8 cellular contexts compared by ENCODE assay signal in the genomic region with DNA sequence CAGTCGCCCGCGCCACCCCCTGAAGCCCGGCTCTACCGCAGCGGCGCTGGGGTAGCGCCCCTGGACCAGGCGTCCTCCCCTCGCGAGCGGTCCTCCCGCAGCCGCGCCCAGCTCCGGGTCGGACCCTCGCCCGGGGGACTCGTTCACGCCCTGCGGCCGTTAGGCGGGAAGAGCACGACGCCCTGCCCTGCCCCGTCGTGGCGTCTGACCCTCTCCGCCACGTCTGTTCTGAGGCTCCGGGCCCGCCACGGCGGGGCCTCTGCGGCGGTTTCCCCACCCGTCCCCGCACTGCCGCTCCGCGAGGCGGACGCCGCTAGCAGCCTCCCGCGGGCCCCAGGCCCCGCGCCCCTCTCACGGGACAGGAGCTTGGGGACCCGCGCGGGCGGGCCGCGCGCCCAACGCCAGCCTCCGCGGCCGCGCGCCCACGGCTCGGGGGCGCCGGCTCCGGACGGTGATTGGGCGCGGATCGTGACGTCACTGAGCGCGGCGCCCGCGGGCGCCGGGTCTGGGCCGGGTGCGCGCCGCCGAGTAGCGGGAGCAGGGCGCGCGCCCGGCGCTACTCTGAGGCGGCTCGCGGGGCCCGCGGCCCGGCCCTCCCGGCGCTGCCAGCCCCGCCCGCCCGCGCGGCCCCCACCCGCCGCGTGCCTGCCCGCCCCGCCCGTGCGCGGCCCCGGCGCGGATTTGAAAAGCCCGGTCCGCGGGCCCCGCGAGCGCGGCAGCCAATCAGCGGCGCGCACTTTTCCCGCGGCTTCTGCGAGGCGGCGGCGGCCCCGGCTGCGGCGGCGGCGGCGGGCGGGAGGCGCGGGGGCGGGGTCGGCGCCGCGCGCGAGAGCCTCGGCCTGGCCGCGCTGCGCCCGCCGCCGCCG. TPM values are rescaled to one million over a fixed set of nuclear protein-coding genes. Genes with fewer than 3 reads are reported as not detected.
DNase-seq lines count a peak whose midpoint lies in the region; ATAC-seq and TF ChIP-seq lines count a peak whose summit lies in the region.

Gene NSD2, plus strand, starts transcription at position 816 of the 866 bp plus-strand sequence. CDS start 29,262 bp downstream, outside the sequence.

- no peaks in the 10 kb centered on the region for H3K36me3 ChIP-seq in SU-DHL-6 (ENCODE audit: low read length)
- no peaks in the 10 kb centered on the region for H3K36me3 ChIP-seq in parathyroid adenoma (ENCODE audit: control insufficient read depth, insufficient read depth, low read length)
- H3K36me3 ChIP-seq in thyroid gland = no peaks in the 10 kb centered on the region

- peak within 1 kb of the TSS; percentile 92 for H3K4me2 ChIP-seq in SU-DHL-6 (ENCODE audit: low read depth, low read length, poor library complexity, severe bottlenecking)
- H3K4me2 ChIP-seq in parathyroid adenoma (ENCODE audit: low read length) = peak within 1 kb of the TSS; percentile 91

- H3K4me3 ChIP-seq in GM12864 (ENCODE audit: low read depth, low read length) = peak within 1 kb of the TSS; percentile 90
- peak within 1 kb of the TSS; percentile 99 for H3K4me3 ChIP-seq in SU-DHL-6 (ENCODE audit: insufficient read depth, low read length, poor library complexity, severe bottlenecking)
- H3K4me3 ChIP-seq in parathyroid adenoma (ENCODE audit: low read depth, low read length) = peak within 1 kb of the TSS; percentile 71
- peak within 1 kb of the TSS; percentile 65 to 89 (median 76) for H3K4me3 ChIP-seq in thyroid gland (replicated peaks in 1 of 3)

- intact Hi-C loops in Right ventricle myocardium inferior (cut with DNase I) (loop anchor here (1.0 kb wide), 1 partner anchor 14 kb away; no protein-coding TSS in a partner anchor), thyroid gland (cut with DNase I) (no loop called here)

- H3K9me3 ChIP-seq in SU-DHL-6 (ENCODE audit: insufficient read depth, low read length) = no peaks in the 10 kb centered on the region
- H3K9me3 ChIP-seq in parathyroid adenoma (ENCODE audit: control insufficient read depth, low read length) = no peaks in the 10 kb centered on the region
- no peaks in the 10 kb centered on the region for H3K9me3 ChIP-seq in thyroid gland

- H3K9ac ChIP-seq in SU-DHL-6 (ENCODE audit: low read length) (peak within 1 kb of the TSS; percentile 100), parathyroid adenoma (no peak within 1 kb of the TSS)

- DNase-seq in GM12864 (ENCODE audit: low read depth) = peak; percentile 44
- peak; percentile 94 for DNase-seq in NCI-H1092 (lab: John Stamatoyannopoulos, UW)
- peak; percentile 95 for DNase-seq in activated naive CD8-positive, alpha-beta T cell treated with anti-CD3 and anti-CD28 coated beads for 36 hours
- peak; percentile 94 for DNase-seq in Right ventricle myocardium inferior (ENCODE audit: missing footprints)
- DNase-seq in thyroid gland = peak; percentile 86 to 89

- H4K20me1 ChIP-seq in SU-DHL-6 (ENCODE audit: low read depth, low read length) = 0 out of 2 replicates have a peak, but pooled peaks cover 3% of the 10 kb centered on the region

- peak within 1 kb of the TSS; percentile 94 for H3K27ac Mint-ChIP-seq in activated naive CD8-positive, alpha-beta T cell treated with anti-CD3 and anti-CD28 coated beads for 36 hours

- no peaks in the 10 kb centered on the region for H3K9me2 ChIP-seq in SU-DHL-6 (replicated peaks; ENCODE audit: insufficient read depth, low read length)

- peaks cover 37% of the 10 kb centered on the region for H3K4me1 Mint-ChIP-seq in activated naive CD8-positive, alpha-beta T cell treated with anti-CD3 and anti-CD28 coated beads for 36 hours

- H3K79me2 ChIP-seq in SU-DHL-6 (ENCODE audit: insufficient read depth, low read length) (peaks cover 43% of the 10 kb centered on the region), parathyroid adenoma (peaks cover 25% of the 10 kb centered on the region)

- H3K27me3 ChIP-seq in SU-DHL-6 (ENCODE audit: low read length) = no peaks in the 10 kb centered on the region
- no peaks in the 10 kb centered on the region for H3K27me3 ChIP-seq in parathyroid adenoma (ENCODE audit: control insufficient read depth, insufficient read depth, low read length)
- H3K27me3 ChIP-seq in thyroid gland = no peaks in the 10 kb centered on the region

- H3K9me3 Mint-ChIP-seq in activated naive CD8-positive, alpha-beta T cell treated with anti-CD3 and anti-CD28 coated beads for 36 hours = no peaks in the 10 kb centered on the region

- H3K27ac ChIP-seq in SU-DHL-6 (ENCODE audit: low read depth, low read length) (peak within 1 kb of the TSS; percentile 96), parathyroid adenoma (peak within 1 kb of the TSS; percentile 88), thyroid gland (peak within 1 kb of the TSS; percentile 89 to 99 (median 94))

- H2AFZ ChIP-seq in SU-DHL-6 (ENCODE audit: low read depth, low read length, severe bottlenecking) (peak within 1 kb of the TSS; percentile 52), parathyroid adenoma (peak within 1 kb of the TSS; percentile 94)

- H3K36me3 Mint-ChIP-seq in activated naive CD8-positive, alpha-beta T cell treated with anti-CD3 and anti-CD28 coated beads for 36 hours = peaks cover 20% of the 10 kb centered on the region

- no peak for TF ChIP-seq CTCF in GM12864 (IDR thresholded peaks at IDR 0.05; ENCODE audit: low read depth, low read length, missing control alignments)
- no peak for TF ChIP-seq CTCF in SU-DHL-6 (IDR thresholded peaks at IDR 0.05; ENCODE audit: insufficient read depth, low read length, poor library complexity, severe bottlenecking)
- TF ChIP-seq CTCF in parathyroid adenoma (IDR thresholded peaks at IDR 0.05) = no peak
- no peak for TF ChIP-seq CTCF in thyroid gland (IDR thresholded peaks at IDR 0.05)

- peak; percentile 63 for ATAC-seq in HG02610 (IDR thresholded peaks at IDR 0.05; ENCODE audit: unreplicated experiment)
- peak; percentile 86 for ATAC-seq in Right ventricle myocardium inferior

- peaks cover 3% of the 10 kb centered on the region for H3K27me3 Mint-ChIP-seq in activated naive CD8-positive, alpha-beta T cell treated with anti-CD3 and anti-CD28 coated beads for 36 hours

- H3K4me1 ChIP-seq in parathyroid adenoma = no peaks in the 10 kb centered on the region
- H3K4me1 ChIP-seq in thyroid gland = peaks cover 19 to 20% of the 10 kb centered on the region in 2 donors

- WGBS in thyroid gland, 2 donors = 0 to 1% methylated on average over 26 to 36 of the region's 155 CpGs

- peak; percentile 52 to 81 for TF ChIP-seq POLR2A in thyroid gland (IDR thresholded peaks at IDR 0.05)

- H3F3A ChIP-seq in SU-DHL-6 (ENCODE audit: insufficient read depth) = peaks cover 9% of the 10 kb centered on the region; the same call in 1 of the 2 replicates

- peak within 1 kb of the TSS; percentile 93 for H3K4me3 Mint-ChIP-seq in activated naive CD8-positive, alpha-beta T cell treated with anti-CD3 and anti-CD28 coated beads for 36 hours

RNA-seq across cellular contexts. Expression of gene NSD2, which starts in this region (rescaled TPM):
- 100 to 1,000 TPM; 181 to 184 TPM for total RNA-seq in activated naive CD8-positive, alpha-beta T cell treated with anti-CD3 and anti-CD28 coated beads for 36 hours
- 37.0 TPM for total RNA-seq in Right ventricle myocardium inferior
- total RNA-seq in thyroid gland = 10 to 100 TPM; 30.9 to 63.7 (median 40.3) TPM

Comparison
In these comparisons a context has a peak if more than half of its experiments do, and no peak if none do; other contexts are left out.
1. Peak in every context shown above with its lines: DNase-seq, ATAC-seq, H3K4me3 ChIP-seq and H3K27ac ChIP-seq.
2. DNase-seq: peak in every context shown above with its lines; median percentile 95 in activated naive CD8-positive, alpha-beta T cell treated with anti-CD3 and anti-CD28 coated beads for 36 hours; 94 in NCI-H1092; 94 in Right ventricle myocardium inferior; 88 in thyroid gland; 44 in GM12864.